ENCODE assay signal across 1 cellular context in the genomic region with DNA sequence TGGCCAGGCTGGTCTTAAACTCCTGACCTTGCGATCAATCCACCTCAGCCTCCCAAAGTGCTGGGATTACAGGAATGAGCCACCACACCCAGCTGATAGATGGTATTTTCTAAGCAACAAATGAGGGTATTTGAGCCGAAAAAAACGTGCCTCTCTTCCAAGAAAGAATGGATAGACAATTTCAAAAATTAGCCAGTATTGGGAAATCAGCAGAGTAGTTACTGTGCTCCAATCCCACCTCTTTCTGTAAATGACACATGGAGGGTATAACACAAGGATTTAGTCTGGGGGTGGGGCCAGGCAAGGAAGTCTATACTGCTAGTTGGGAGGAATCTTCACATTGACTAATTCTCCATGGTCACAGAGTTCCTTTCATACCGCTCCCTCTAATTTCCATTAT.
TF ChIP-seq lines count a peak whose summit lies in the region.

No MANE protein-coding gene starts in this region.

TF ChIP-seq in K562, 482 proteins besides CTCF, POLR2A, EP300 and RAD21:
- no peak for TF ChIP-seq SAP30 (IDR thresholded peaks at IDR 0.05; ENCODE audit: borderline replicate concordance, insufficient read depth, low read depth, low read length, poor library complexity, severe bottlenecking)
- TF ChIP-seq SOX6 (IDR thresholded peaks at IDR 0.05) = no peak
- no peak for TF ChIP-seq MBD2 (IDR thresholded peaks at IDR 0.05; ENCODE audit: borderline replicate concordance, low read depth)
- TF ChIP-seq CCNT2 (IDR thresholded peaks at IDR 0.05; ENCODE audit: borderline replicate concordance, extremely low read depth, insufficient read length, low read depth, low read length) = no peak
- no peak for TF ChIP-seq ZNF717 (CRISPR knock-in tag; IDR thresholded peaks at IDR 0.05)
- no peak for TF ChIP-seq SUPT5H (IDR thresholded peaks at IDR 0.05)
- no peak for TF ChIP-seq SRSF9 (IDR thresholded peaks at IDR 0.05; ENCODE audit: borderline replicate concordance, low read depth, low read length)
- no peak for TF ChIP-seq MTA2 (IDR thresholded peaks at IDR 0.05; ENCODE audit: low read depth)
TF ChIP-seq in K562: peak in this region for 0.
